ENCODE assay signal across 8 cellular contexts in genomic region chr1:234478152-234478480, GRCh38. TPM values are rescaled to one million over a fixed set of nuclear protein-coding genes. Genes with fewer than 3 reads are reported as not detected.
A peak's percentile ranks its signal among the peaks of the same experiment; 100 is the strongest.
DNase-seq lines count a peak whose midpoint lies in the region; ATAC-seq and TF ChIP-seq lines count a peak whose summit lies in the region.

No MANE protein-coding gene starts in this region.

- peak overlapping the region; percentile 88 for H3K9ac ChIP-seq in neural cell (ENCODE audit: low read length)
- H3K9ac ChIP-seq in stomach smooth muscle (ENCODE audit: low read length in 2 of 2), result peak overlapping the region; percentile 43 to 49

- H2AFZ ChIP-seq in neural cell (ENCODE audit: low read depth, low read length), result peak overlapping the region; percentile 25

- no peak for TF ChIP-seq EP300 in neural cell (conservative IDR thresholded peaks at IDR 0.05; ENCODE audit: poor library complexity, severe bottlenecking)

- no peak for TF ChIP-seq CTCF in neural cell (IDR thresholded peaks at IDR 0.05; ENCODE audit: poor library complexity, severe bottlenecking)

- no peaks in the 10 kb centered on the region for H3K27me3 ChIP-seq in esophagus (ENCODE audit: control insufficient read depth in 1 of 2, insufficient read depth in 2 of 2, low read length in 2 of 2)
- H3K27me3 ChIP-seq in neural cell (ENCODE audit: insufficient read depth, low read depth, low read length), result no peaks in the 10 kb centered on the region
- H3K27me3 ChIP-seq in stomach smooth muscle (ENCODE audit: control insufficient read depth in 1 of 2, insufficient read depth in 2 of 2, low read length in 2 of 2), result no peaks in the 10 kb centered on the region

- H4K20me1 ChIP-seq in neural cell (ENCODE audit: insufficient read depth), result no peaks in the 10 kb centered on the region

- peak overlapping the region; percentile 88 for H3K4me2 ChIP-seq in neural cell (ENCODE audit: low read length)

- DNase-seq in AG08395 (ENCODE audit: low spot score), result peak; percentile 51
- DNase-seq in NCI-H526 treated with DMSO at 0.1 percent for 48 hours (lab: John Stamatoyannopoulos, UW), result peak; percentile 44
- DNase-seq in activated CD8-positive, alpha-beta memory T cell treated with anti-CD3 and anti-CD28 coated beads, Interleukin-2, amount 50 U/mL, for 4 hours, result peak; percentile 79

- H3K9me3 ChIP-seq in esophagus (ENCODE audit: control insufficient read depth in 2 of 2, insufficient read depth in 1 of 2, low read depth in 1 of 2, low read length in 1 of 2), result no peaks in the 10 kb centered on the region
- H3K9me3 ChIP-seq in neural cell (ENCODE audit: low read length), result no peaks in the 10 kb centered on the region
- H3K9me3 ChIP-seq in stomach smooth muscle (ENCODE audit: control insufficient read depth in 2 of 2, low read length in 2 of 2), result no peaks in the 10 kb centered on the region

- peaks cover 17% of the 10 kb centered on the region for H3K79me2 ChIP-seq in neural cell (replicated peaks; ENCODE audit: insufficient read depth, low read length)

- H3K4me3 ChIP-seq in esophagus (ENCODE audit: low read depth in 1 of 2, low read length in 2 of 2) (peak overlapping the region; percentile 52 to 70), neural cell (ENCODE audit: low read length) (peak overlapping the region; percentile 86), stomach smooth muscle (ENCODE audit: low read length in 2 of 2) (peak overlapping the region; percentile 52 to 83)

- H3K4me1 ChIP-seq in esophagus (ENCODE audit: control insufficient read depth in 2 of 2, insufficient read depth in 2 of 2, low read length in 1 of 2) (no peaks in the 10 kb centered on the region), stomach smooth muscle (ENCODE audit: control insufficient read depth, insufficient read depth, low read length) (peaks cover 7% of the 10 kb centered on the region)

- ATAC-seq in GM18873 (IDR thresholded peaks at IDR 0.05; ENCODE audit: low FRiP score, unreplicated experiment) (peak; percentile 34), HG03095 (IDR thresholded peaks at IDR 0.05; ENCODE audit: unreplicated experiment) (peak; percentile 67)

- no peaks in the 10 kb centered on the region for H3K36me3 ChIP-seq in esophagus (ENCODE audit: control insufficient read depth in 2 of 2, insufficient read depth in 2 of 2, low read length in 1 of 2)
- H3K36me3 ChIP-seq in neural cell (ENCODE audit: insufficient read depth, low read length), result no peaks in the 10 kb centered on the region
- no peaks in the 10 kb centered on the region for H3K36me3 ChIP-seq in stomach smooth muscle (ENCODE audit: control insufficient read depth in 2 of 2, insufficient read depth in 2 of 2, low read length in 2 of 2)

- H3F3A ChIP-seq in neural cell (ENCODE audit: insufficient read depth, low read length, poor library complexity, severe bottlenecking), result peaks cover 3% of the 10 kb centered on the region

- WGBS in esophagus, 2 donors, result 0 to 1% methylated on average over 34 to 43 of the region's 43 CpGs

- peak; percentile 4 for TF ChIP-seq RAD21 in neural cell (conservative IDR thresholded peaks at IDR 0.05)

- peak overlapping the region; percentile 93 to 94 for H3K27ac ChIP-seq in esophagus (ENCODE audit: low read depth in 2 of 2, low read length in 1 of 2)
- peak overlapping the region; percentile 69 for H3K27ac ChIP-seq in neural cell (ENCODE audit: low read length)
- H3K27ac ChIP-seq in stomach smooth muscle (ENCODE audit: low read length), result peak overlapping the region; percentile 32

- H3K9me2 ChIP-seq in neural cell (ENCODE audit: insufficient read depth, low read length), result no peaks in the 10 kb centered on the region

TF ChIP-seq in neural cell, 6 proteins besides CTCF, POLR2A, EP300 and RAD21:
- peak; percentile 13 for TF ChIP-seq SMC3 (conservative IDR thresholded peaks at IDR 0.05; ENCODE audit: poor library complexity)
- TF ChIP-seq POLR2AphosphoS5 (IDR thresholded peaks at IDR 0.05), result no peak
- TF ChIP-seq MXI1 (conservative IDR thresholded peaks at IDR 0.05; ENCODE audit: poor library complexity, severe bottlenecking), result no peak
TF ChIP-seq in neural cell: peak in this region for 1.

RNA-seq across cellular contexts. Expression of gene TARBP1, which starts 0.9 kb away (rescaled TPM):
- polyA plus RNA-seq in esophagus (10 to 100 TPM; 16.8 to 32.5 TPM), neural cell (267 and 329 TPM in 2 replicates)
- polyA minus RNA-seq in neural cell, result 126 and 133 TPM in 2 replicates

Comparison
In these comparisons a context has a peak if more than half of its experiments do, and no peak if none do; other contexts are left out.
1. Peak in every context shown above with its lines: DNase-seq, ATAC-seq, H3K4me3 ChIP-seq and H3K27ac ChIP-seq.
2. H3K27ac ChIP-seq: peak in every context shown above with its lines; median percentile 94 in esophagus; 69 in neural cell; 32 in stomach smooth muscle.